In genomic region chr1:212608209-212608955, GRCh38 we compare ENCODE assay signal across 1 cellular context.
TF ChIP-seq lines count a peak whose summit lies in the region.

Gene ATF3 (plus strand): TSS chr1:212608761. CDS start chr1:212615022, 6,261 bp downstream.

TF ChIP-seq in WTC11, 78 proteins besides CTCF, POLR2A, EP300 and RAD21 (continued from another document):
- TF ChIP-seq ARID4B (CRISPR knock-in tag; IDR thresholded peaks at IDR 0.05; ENCODE audit: borderline replicate concordance) (peak; percentile 23; the same call in 1 of the 2 replicates), USF1 (CRISPR knock-in tag; IDR thresholded peaks at IDR 0.05) (no peak), JUN (CRISPR knock-in tag; IDR thresholded peaks at IDR 0.05) (no peak), FOXJ3 (CRISPR knock-in tag; IDR thresholded peaks at IDR 0.05; ENCODE audit: borderline replicate concordance) (no peak), ZNF232 (CRISPR knock-in tag; IDR thresholded peaks at IDR 0.05) (peak; percentile 87; the same call in 1 of the 2 replicates), NFE2L1 (CRISPR knock-in tag; IDR thresholded peaks at IDR 0.05) (no peak; the same call in 1 of the 2 replicates), ZNF121 (CRISPR knock-in tag; IDR thresholded peaks at IDR 0.05) (no peak), ZNF416 (CRISPR knock-in tag; IDR thresholded peaks at IDR 0.05) (peak; percentile 66; the same call in 1 of the 2 replicates), ZNF281 (CRISPR knock-in tag; IDR thresholded peaks at IDR 0.05) (peak; percentile 50; the same call in 1 of the 2 replicates), TP53 (CRISPR knock-in tag; IDR thresholded peaks at IDR 0.05) (peak; percentile 46; the same call in 1 of the 2 replicates), GABPB1 (CRISPR knock-in tag; IDR thresholded peaks at IDR 0.05) (peak; percentile 99), FOXK1 (CRISPR knock-in tag; IDR thresholded peaks at IDR 0.05) (peak; percentile 90), ZNF671 (CRISPR knock-in tag; IDR thresholded peaks at IDR 0.05) (0 out of 2 replicates have a peak, but pooled peaks have one; percentile 49)
- TF ChIP-seq, protein P1, sequence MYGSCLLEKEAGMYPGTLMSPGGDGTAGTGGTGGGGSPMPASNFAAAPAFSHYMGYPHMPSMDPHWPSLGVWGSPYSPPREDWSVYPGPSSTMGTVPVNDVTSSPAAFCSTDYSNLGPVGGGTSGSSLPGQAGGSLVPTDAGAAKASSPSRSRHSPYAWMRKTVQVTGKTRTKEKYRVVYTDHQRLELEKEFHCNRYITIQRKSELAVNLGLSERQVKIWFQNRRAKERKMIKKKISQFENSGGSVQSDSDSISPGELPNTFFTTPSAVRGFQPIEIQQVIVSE (CRISPR knock-in tag; IDR thresholded peaks at IDR 0.05; ENCODE audit: borderline replicate concordance) = no peak
